ENCODE assay signal across 12 cellular contexts in the genomic region with DNA sequence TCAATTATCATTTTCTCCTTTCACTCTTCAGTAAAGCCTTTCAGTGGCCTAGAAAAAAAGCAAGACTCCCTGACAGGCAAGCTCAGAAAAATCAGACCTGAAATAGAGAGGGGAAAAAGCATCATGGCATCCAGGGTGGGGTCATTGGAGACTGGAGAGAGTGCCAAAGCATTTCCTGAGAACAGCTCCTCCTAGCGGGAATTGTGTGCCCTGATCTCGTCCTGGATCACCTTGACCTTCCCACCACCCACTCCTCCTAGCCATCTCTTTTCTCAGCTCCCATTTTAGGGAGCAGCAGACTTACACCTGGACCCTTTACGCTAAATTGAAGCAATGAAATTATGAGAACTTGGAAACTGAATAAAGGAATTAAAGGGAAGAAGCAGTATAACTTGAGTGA.
DNase-seq lines count a peak whose midpoint lies in the region; ATAC-seq and TF ChIP-seq lines count a peak whose summit lies in the region.
"Had no signal": no experiment of that assay in that cellular context is flagged by ENCODE, and none has a peak within 500 bp of the region (broad histone marks: within the 10 kb centered on the region; RNA-seq: fewer than 3 reads in every experiment).

No MANE protein-coding gene starts in this region.

- H3K27me3 Mint-ChIP-seq in osteocyte (ENCODE audit: unreplicated experiment), result no peaks in the 10 kb centered on the region

- H3K79me2 ChIP-seq in MM.1S (ENCODE audit: low read length), result no peaks in the 10 kb centered on the region

- TF ChIP-seq CTCF in MM.1S (IDR thresholded peaks at IDR 0.05; ENCODE audit: low read length) (peak; percentile 24), brain microvascular endothelial cell (IDR thresholded peaks at IDR 0.05; ENCODE audit: low read depth, low read length, missing control alignments) (peak; percentile 58), osteocyte (IDR thresholded peaks at IDR 0.05) (peak; percentile 23)

- H3K27ac ChIP-seq in MM.1S (ENCODE audit: low read length) (no peak overlapping the region), brain microvascular endothelial cell (no peak overlapping the region)
- H3K27ac ChIP-seq: vagina had no signal

- H4K20me1 ChIP-seq in MM.1S (ENCODE audit: insufficient read depth, low read length), result no peaks in the 10 kb centered on the region

- H3K4me1 ChIP-seq in MM.1S (ENCODE audit: low read length), result no peaks in the 10 kb centered on the region
- H3K4me1 ChIP-seq: vagina had no signal

- H3K27me3 ChIP-seq in MM.1S (replicated peaks; ENCODE audit: insufficient read depth, low read length) (no peaks in the 10 kb centered on the region), brain microvascular endothelial cell (replicated peaks) (no peaks in the 10 kb centered on the region)
- H3K27me3 ChIP-seq: vagina had no signal

- no peak overlapping the region for H3K4me3 Mint-ChIP-seq in osteocyte (ENCODE audit: unreplicated experiment)

- peak; percentile 56 for ATAC-seq in GM19438 (IDR thresholded peaks at IDR 0.05; ENCODE audit: low read depth, unreplicated experiment)

- H3K36me3 ChIP-seq in MM.1S (replicated peaks; ENCODE audit: insufficient read depth, low read length) (no peaks in the 10 kb centered on the region), brain microvascular endothelial cell (replicated peaks) (no peaks in the 10 kb centered on the region)
- H3K36me3 ChIP-seq: vagina had no signal

- in situ Hi-C loops in brain microvascular endothelial cell (cut with HindIII; ENCODE audit: low pct_ligation_motif_present, low sequenced_read_pairs), result no loop called here

- DNase-seq in MM.1S (no peak), brain microvascular endothelial cell (no peak), osteocyte (ENCODE audit: extremely low spot score, unreplicated experiment) (no peak), D341Med (ENCODE audit: low spot score) (no peak)
- no peak for DNase-seq in activated T-cell treated with anti-CD3 and anti-CD28 coated beads, Interleukin-2, amount 50 U/mL, for 48 hours
- no peak for DNase-seq in effector CD8-positive, alpha-beta T cell (lab: John Stamatoyannopoulos, UW)
- DNase-seq: activated T-cell treated with anti-CD3 and anti-CD28 coated beads for 4 hours, anterior cingulate cortex, NCI-H1417 treated with DMSO at 0.1 percent for 48 hours, small intestine had no signal

- H3K27ac Mint-ChIP-seq in osteocyte (ENCODE audit: unreplicated experiment), result no peak overlapping the region

- no peaks in the 10 kb centered on the region for H3K36me3 Mint-ChIP-seq in osteocyte (ENCODE audit: unreplicated experiment)

- H3K4me3 ChIP-seq in MM.1S (ENCODE audit: low read length) (no peak overlapping the region), brain microvascular endothelial cell (ENCODE audit: low read depth, low read length) (no peak overlapping the region)
- H3K4me3 ChIP-seq: vagina had no signal

- H3K4me2 ChIP-seq in MM.1S (ENCODE audit: low read depth, low read length), result no peak overlapping the region

- no peak overlapping the region for H2AFZ ChIP-seq in MM.1S (ENCODE audit: low read length)

- H3K9me2 ChIP-seq in MM.1S (replicated peaks; ENCODE audit: insufficient read depth, low read length), result no peaks in the 10 kb centered on the region

- no peaks in the 10 kb centered on the region for H3K9me3 Mint-ChIP-seq in osteocyte (ENCODE audit: unreplicated experiment)

- no peaks in the 10 kb centered on the region for H3K9me3 ChIP-seq in MM.1S (replicated peaks; ENCODE audit: insufficient read depth, low read length)
- H3K9me3 ChIP-seq: vagina had no signal

- H3K9ac ChIP-seq in MM.1S (ENCODE audit: low read length), result no peak overlapping the region

- no peaks in the 10 kb centered on the region for H3F3A ChIP-seq in MM.1S (ENCODE audit: insufficient read depth, low read length)

- peaks cover 3% of the 10 kb centered on the region for H3K4me1 Mint-ChIP-seq in osteocyte (ENCODE audit: unreplicated experiment)
